ENCODE assay signal across 8 cellular contexts in genomic region chr12:52147367-52147972, GRCh38. TPM values are rescaled to one million over a fixed set of nuclear protein-coding genes. Genes with fewer than 3 reads are reported as not detected.
DNase-seq lines count a peak whose midpoint lies in the region; ATAC-seq and TF ChIP-seq lines count a peak whose summit lies in the region.

No MANE protein-coding gene starts in this region.

- H3K4me1 ChIP-seq in thoracic aorta (ENCODE audit: control insufficient read depth in 1 of 2, low read depth in 2 of 2): peaks cover 14 to 44% of the 10 kb centered on the region in 2 donors

- peak; percentile 80 for ATAC-seq in thoracic aorta (ENCODE audit: insufficient number of reproducible peaks, low FRiP score, low read depth)
- ATAC-seq in HG02970 (IDR thresholded peaks at IDR 0.05; ENCODE audit: low FRiP score, unreplicated experiment): no peak
- no peak for ATAC-seq in HG03439 (IDR thresholded peaks at IDR 0.05; ENCODE audit: unreplicated experiment)
- no peak for ATAC-seq in GM21528 (IDR thresholded peaks at IDR 0.05; ENCODE audit: low FRiP score, unreplicated experiment)

- H3K36me3 ChIP-seq in thoracic aorta: no peaks in the 10 kb centered on the region

- no peaks in the 10 kb centered on the region for H3K27me3 ChIP-seq in thoracic aorta (replicated peaks; ENCODE audit: insufficient read depth)

- no peaks in the 10 kb centered on the region for H3K9me3 ChIP-seq in thoracic aorta

- H3K27ac ChIP-seq in thoracic aorta: peak overlapping the region; percentile 82 to 84

- DNase-seq in HS-27A (ENCODE audit: low read depth): peak; percentile 97
- DNase-seq in astrocyte of the spinal cord (ENCODE audit: low read depth, low spot score): peak; percentile 99
- DNase-seq in iris pigment epithelial cell (ENCODE audit: low read depth): peak; percentile 98
- peak; percentile 91 for DNase-seq in thoracic aorta (ENCODE audit: low spot score)
- no peak for DNase-seq in activated CD8-positive, alpha-beta memory T cell treated with anti-CD3 and anti-CD28 coated beads for 24 hours

- H3K4me3 ChIP-seq in astrocyte of the spinal cord (ENCODE audit: low read depth, low read length) (no peak overlapping the region), thoracic aorta (no peak overlapping the region)

- no peak for TF ChIP-seq CTCF in astrocyte of the spinal cord (IDR thresholded peaks at IDR 0.05; ENCODE audit: low read depth, low read length)
- no peak for TF ChIP-seq CTCF in thoracic aorta (IDR thresholded peaks at IDR 0.05)

- in situ Hi-C loops in astrocyte of the spinal cord (cut with HindIII; ENCODE audit: low sequenced_read_pairs): no loop called here

RNA-seq across cellular contexts. Expression of gene KRT80, which starts 44.3 kb away (rescaled TPM):
- under 1 TPM; 0.21 to 0.41 TPM for total RNA-seq in thoracic aorta
